In the genomic region with DNA sequence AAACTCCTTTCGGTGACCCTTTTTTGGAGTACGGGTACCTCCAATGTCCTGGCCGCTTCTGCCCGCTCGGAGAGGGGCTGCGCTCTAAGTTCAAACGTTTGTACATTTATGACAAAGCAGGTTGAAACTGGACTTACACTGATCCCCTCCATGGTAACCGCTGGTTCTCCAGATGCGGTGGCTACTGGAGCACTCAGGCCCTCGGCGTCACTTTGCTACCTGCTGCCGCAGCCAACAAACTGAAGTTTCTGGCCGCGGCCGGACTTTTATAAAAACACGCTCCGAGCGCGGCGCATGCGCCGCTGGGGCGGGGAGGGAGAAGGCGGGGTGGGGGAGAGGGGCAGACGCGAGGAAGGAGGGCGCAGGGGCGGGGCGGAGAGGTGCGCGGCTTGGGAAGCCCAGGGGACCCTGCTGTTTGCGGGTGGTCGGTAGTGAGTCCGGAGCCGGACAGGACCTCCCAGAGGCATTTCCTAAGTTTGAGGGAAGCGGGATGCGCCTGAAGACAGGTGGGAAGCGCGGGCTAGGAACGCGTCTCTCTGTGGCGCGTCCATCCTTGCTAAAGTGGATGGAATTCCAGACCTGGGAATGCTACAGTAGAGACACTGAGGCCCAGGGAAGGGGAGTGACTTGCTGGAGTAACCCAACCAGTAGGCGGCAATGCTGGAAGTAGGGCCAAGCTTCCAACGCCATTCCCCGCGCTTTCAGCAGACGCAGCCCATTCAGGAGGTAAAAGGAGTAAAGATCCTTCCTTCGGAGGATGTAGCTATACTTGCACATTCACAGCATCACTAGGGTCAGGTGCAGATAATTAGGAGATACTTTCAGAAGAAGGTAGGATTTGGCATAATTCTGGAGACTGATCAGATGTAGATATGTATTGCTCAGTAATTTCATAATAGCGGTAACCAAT, we compare ENCODE assay signal across 1 cellular context.
TF ChIP-seq lines count a peak whose summit lies in the region.

Gene CXCR4, minus strand, starts transcription at position 241 of the 910 bp plus-strand sequence. Its CDS starts 89 bp downstream, at position 152.

TF ChIP-seq in GM12878, 131 proteins besides CTCF, POLR2A, EP300 and RAD21 (continues in another document):
- TF ChIP-seq GATAD2B (conservative IDR thresholded peaks at IDR 0.05; ENCODE audit: low read depth) (peak; percentile 48; the same call in 1 of the 2 replicates), POLR2AphosphoS2 (IDR thresholded peaks at IDR 0.05; ENCODE audit: low read depth, low read length) (peak; percentile 97), PML (IDR thresholded peaks at IDR 0.05; ENCODE audit: low read length) (peak; percentile 65; the same call in 1 of the 2 replicates), TAF1 (IDR thresholded peaks at IDR 0.05; ENCODE audit: borderline replicate concordance, low read depth, low read length) (peak; percentile 91), E2F4 (IDR thresholded peaks at IDR 0.05; ENCODE audit: low read depth, low read length) (no peak), JUNB (IDR thresholded peaks at IDR 0.05) (no peak), ZBTB4 (CRISPR knock-in tag; IDR thresholded peaks at IDR 0.05) (no peak), RUNX3 (IDR thresholded peaks at IDR 0.05; ENCODE audit: low read length) (peak; percentile 67; the same call in 1 of the 2 replicates), ZNF24 (IDR thresholded peaks at IDR 0.05) (peak; percentile 68), TCF3 (IDR thresholded peaks at IDR 0.05; ENCODE audit: borderline replicate concordance, insufficient read depth, low read depth, low read length) (peak; percentile 59; the same call in 1 of the 2 replicates), NRF1 (conservative IDR thresholded peaks at IDR 0.05; ENCODE audit: low read depth, low read length) (peak; percentile 58), ESRRA (IDR thresholded peaks at IDR 0.05; ENCODE audit: low read length) (0 out of 2 replicates have a peak, but pooled peaks have one; percentile 40), NBN (IDR thresholded peaks at IDR 0.05) (peak; percentile 29; the same call in 1 of the 2 replicates), IKZF1 (conservative IDR thresholded peaks at IDR 0.05) (peak; percentile 95), HDAC6 (IDR thresholded peaks at IDR 0.05; ENCODE audit: unreplicated experiment) (peak; percentile 55), LARP7 (IDR thresholded peaks at IDR 0.05) (peak; percentile 44; the same call in 1 of the 2 replicates), EED (IDR thresholded peaks at IDR 0.05; ENCODE audit: low read depth) (peak; percentile 62; the same call in 1 of the 2 replicates), MEF2B (IDR thresholded peaks at IDR 0.05; ENCODE audit: partially characterized antibody, poor library complexity, severe bottlenecking) (peak; percentile 31), CREM (IDR thresholded peaks at IDR 0.05; ENCODE audit: low read depth) (0 out of 2 replicates have a peak, but pooled peaks have one; percentile 2), POU2F2 (IDR thresholded peaks at IDR 0.05; ENCODE audit: borderline replicate concordance, low read depth, low read length) (peak; percentile 94; the same call in 1 of the 3 replicates), REST (IDR thresholded peaks at IDR 0.05; ENCODE audit: low read depth, low read length) (0 out of 2 replicates have a peak, but pooled peaks have one; percentile 45), RELB (IDR thresholded peaks at IDR 0.05; ENCODE audit: low read depth) (no peak), SMC3 (IDR thresholded peaks at IDR 0.05; ENCODE audit: borderline replicate concordance, low read length) (peak; percentile 20; the same call in 1 of the 2 replicates), DPF2 (IDR thresholded peaks at IDR 0.05) (0 out of 2 replicates have a peak, but pooled peaks have one; percentile 18), CHD2 (IDR thresholded peaks at IDR 0.05; ENCODE audit: borderline replicate concordance, low read depth, low read length) (peak; percentile 55; the same call in 1 of the 2 replicates), PAX5 (IDR thresholded peaks at IDR 0.05; ENCODE audit: borderline replicate concordance, low read depth, low read length) (no peak), SMAD1 (IDR thresholded peaks at IDR 0.05; ENCODE audit: low read depth, partially characterized antibody) (peak; percentile 96), IRF4 (IDR thresholded peaks at IDR 0.05; ENCODE audit: low read depth, low read length) (no peak), IKZF2 (IDR thresholded peaks at IDR 0.05) (peak; percentile 80 to 85), ZNF217 (IDR thresholded peaks at IDR 0.05) (no peak), ZNF384 (IDR thresholded peaks at IDR 0.05; ENCODE audit: borderline replicate concordance, low read depth, low read length) (no peak)
- TF ChIP-seq, protein P1, sequence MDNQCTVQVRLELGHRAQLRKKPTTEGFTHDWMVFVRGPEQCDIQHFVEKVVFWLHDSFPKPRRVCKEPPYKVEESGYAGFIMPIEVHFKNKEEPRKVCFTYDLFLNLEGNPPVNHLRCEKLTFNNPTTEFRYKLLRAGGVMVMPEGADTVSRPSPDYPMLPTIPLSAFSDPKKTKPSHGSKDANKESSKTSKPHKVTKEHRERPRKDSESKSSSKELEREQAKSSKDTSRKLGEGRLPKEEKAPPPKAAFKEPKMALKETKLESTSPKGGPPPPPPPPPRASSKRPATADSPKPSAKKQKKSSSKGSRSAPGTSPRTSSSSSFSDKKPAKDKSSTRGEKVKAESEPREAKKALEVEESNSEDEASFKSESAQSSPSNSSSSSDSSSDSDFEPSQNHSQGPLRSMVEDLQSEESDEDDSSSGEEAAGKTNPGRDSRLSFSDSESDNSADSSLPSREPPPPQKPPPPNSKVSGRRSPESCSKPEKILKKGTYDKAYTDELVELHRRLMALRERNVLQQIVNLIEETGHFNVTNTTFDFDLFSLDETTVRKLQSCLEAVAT (IDR thresholded peaks at IDR 0.05) = peak; percentile 83
- TF ChIP-seq, protein P2, sequence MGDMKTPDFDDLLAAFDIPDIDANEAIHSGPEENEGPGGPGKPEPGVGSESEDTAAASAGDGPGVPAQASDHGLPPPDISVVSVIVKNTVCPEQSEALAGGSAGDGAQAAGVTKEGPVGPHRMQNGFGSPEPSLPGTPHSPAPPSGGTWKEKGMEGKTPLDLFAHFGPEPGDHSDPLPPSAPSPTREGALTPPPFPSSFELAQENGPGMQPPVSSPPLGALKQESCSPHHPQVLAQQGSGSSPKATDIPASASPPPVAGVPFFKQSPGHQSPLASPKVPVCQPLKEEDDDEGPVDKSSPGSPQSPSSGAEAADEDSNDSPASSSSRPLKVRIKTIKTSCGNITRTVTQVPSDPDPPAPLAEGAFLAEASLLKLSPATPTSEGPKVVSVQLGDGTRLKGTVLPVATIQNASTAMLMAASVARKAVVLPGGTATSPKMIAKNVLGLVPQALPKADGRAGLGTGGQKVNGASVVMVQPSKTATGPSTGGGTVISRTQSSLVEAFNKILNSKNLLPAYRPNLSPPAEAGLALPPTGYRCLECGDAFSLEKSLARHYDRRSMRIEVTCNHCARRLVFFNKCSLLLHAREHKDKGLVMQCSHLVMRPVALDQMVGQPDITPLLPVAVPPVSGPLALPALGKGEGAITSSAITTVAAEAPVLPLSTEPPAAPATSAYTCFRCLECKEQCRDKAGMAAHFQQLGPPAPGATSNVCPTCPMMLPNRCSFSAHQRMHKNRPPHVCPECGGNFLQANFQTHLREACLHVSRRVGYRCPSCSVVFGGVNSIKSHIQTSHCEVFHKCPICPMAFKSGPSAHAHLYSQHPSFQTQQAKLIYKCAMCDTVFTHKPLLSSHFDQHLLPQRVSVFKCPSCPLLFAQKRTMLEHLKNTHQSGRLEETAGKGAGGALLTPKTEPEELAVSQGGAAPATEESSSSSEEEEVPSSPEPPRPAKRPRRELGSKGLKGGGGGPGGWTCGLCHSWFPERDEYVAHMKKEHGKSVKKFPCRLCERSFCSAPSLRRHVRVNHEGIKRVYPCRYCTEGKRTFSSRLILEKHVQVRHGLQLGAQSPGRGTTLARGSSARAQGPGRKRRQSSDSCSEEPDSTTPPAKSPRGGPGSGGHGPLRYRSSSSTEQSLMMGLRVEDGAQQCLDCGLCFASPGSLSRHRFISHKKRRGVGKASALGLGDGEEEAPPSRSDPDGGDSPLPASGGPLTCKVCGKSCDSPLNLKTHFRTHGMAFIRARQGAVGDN (IDR thresholded peaks at IDR 0.05) = peak; percentile 95
- TF ChIP-seq, protein P3, sequence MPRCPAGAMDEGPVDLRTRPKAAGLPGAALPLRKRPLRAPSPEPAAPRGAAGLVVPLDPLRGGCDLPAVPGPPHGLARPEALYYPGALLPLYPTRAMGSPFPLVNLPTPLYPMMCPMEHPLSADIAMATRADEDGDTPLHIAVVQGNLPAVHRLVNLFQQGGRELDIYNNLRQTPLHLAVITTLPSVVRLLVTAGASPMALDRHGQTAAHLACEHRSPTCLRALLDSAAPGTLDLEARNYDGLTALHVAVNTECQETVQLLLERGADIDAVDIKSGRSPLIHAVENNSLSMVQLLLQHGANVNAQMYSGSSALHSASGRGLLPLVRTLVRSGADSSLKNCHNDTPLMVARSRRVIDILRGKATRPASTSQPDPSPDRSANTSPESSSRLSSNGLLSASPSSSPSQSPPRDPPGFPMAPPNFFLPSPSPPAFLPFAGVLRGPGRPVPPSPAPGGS (IDR thresholded peaks at IDR 0.05; ENCODE audit: borderline replicate concordance, insufficient read depth, low read depth, low read length, poor library complexity, severe bottlenecking) = peak; percentile 5
- TF ChIP-seq, protein P4, sequence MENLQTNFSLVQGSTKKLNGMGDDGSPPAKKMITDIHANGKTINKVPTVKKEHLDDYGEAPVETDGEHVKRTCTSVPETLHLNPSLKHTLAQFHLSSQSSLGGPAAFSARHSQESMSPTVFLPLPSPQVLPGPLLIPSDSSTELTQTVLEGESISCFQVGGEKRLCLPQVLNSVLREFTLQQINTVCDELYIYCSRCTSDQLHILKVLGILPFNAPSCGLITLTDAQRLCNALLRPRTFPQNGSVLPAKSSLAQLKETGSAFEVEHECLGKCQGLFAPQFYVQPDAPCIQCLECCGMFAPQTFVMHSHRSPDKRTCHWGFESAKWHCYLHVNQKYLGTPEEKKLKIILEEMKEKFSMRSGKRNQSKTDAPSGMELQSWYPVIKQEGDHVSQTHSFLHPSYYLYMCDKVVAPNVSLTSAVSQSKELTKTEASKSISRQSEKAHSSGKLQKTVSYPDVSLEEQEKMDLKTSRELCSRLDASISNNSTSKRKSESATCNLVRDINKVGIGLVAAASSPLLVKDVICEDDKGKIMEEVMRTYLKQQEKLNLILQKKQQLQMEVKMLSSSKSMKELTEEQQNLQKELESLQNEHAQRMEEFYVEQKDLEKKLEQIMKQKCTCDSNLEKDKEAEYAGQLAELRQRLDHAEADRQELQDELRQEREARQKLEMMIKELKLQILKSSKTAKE (IDR thresholded peaks at IDR 0.05; ENCODE audit: low read depth, poor library complexity, severe bottlenecking) = peak; percentile 7
